In the genomic region with DNA sequence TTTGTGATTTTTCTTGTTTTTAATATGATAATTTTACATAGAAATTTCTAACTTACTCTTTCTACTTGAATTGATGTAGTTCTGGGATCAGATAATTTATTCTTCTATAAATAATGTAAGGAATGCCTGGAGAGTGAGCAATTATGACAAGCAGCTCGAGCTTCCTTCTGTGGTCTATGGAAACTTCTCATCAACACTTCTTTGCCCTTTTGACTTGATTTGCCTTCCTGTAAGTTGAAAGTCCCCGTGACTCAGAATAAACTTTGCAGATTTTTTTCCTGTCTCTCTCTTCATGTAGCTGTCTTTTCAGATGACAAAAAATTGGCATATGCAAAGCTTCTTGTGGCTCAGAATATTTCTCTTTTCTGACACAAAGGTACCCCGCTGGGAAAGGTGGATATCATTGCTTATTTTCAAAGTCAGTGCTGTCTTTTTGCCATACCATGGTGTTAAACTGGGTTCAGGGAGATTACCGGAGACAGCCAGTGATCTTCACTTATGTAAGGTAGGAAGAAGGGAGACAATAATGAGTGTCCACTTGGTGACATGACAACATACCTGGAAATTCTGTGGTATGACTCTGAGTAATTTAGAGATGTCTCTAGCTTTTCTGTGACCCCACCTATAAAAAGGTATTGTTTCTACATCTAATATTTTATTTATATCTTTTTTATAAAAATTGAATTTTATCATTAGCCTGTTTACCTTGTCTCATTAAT, we compare ENCODE assay signal across 3 cellular contexts.
A peak's percentile ranks its signal among the peaks of the same experiment; 100 is the strongest.
TF ChIP-seq lines count a peak whose summit lies in the region.

No MANE protein-coding gene starts in this region.

TF ChIP-seq in GM23338, 12 proteins besides CTCF, POLR2A, EP300 and RAD21:
- no peak for TF ChIP-seq STAT1 (IDR thresholded peaks at IDR 0.05; ENCODE audit: unreplicated experiment)
- no peak for TF ChIP-seq CREB1 (CRISPR knock-in tag; IDR thresholded peaks at IDR 0.05; ENCODE audit: low read depth)
- TF ChIP-seq POLR2AphosphoS5 (IDR thresholded peaks at IDR 0.05; ENCODE audit: low read depth), result no peak

TF ChIP-seq in GM12878, 131 proteins besides CTCF, POLR2A, EP300 and RAD21:
- TF ChIP-seq PKNOX1 (IDR thresholded peaks at IDR 0.05), result no peak
- peak; percentile 18; the same call in 1 of the 2 replicates for TF ChIP-seq RUNX3 (IDR thresholded peaks at IDR 0.05; ENCODE audit: low read length)
- TF ChIP-seq IRF5 (IDR thresholded peaks at IDR 0.05; ENCODE audit: borderline replicate concordance), result no peak
TF ChIP-seq in GM12878: peak in this region for 1.

TF ChIP-seq in neural cell, 6 proteins besides CTCF, POLR2A, EP300 and RAD21:
- peak; percentile 31 for TF ChIP-seq POLR2AphosphoS5 (IDR thresholded peaks at IDR 0.05)
- TF ChIP-seq, protein P1, sequence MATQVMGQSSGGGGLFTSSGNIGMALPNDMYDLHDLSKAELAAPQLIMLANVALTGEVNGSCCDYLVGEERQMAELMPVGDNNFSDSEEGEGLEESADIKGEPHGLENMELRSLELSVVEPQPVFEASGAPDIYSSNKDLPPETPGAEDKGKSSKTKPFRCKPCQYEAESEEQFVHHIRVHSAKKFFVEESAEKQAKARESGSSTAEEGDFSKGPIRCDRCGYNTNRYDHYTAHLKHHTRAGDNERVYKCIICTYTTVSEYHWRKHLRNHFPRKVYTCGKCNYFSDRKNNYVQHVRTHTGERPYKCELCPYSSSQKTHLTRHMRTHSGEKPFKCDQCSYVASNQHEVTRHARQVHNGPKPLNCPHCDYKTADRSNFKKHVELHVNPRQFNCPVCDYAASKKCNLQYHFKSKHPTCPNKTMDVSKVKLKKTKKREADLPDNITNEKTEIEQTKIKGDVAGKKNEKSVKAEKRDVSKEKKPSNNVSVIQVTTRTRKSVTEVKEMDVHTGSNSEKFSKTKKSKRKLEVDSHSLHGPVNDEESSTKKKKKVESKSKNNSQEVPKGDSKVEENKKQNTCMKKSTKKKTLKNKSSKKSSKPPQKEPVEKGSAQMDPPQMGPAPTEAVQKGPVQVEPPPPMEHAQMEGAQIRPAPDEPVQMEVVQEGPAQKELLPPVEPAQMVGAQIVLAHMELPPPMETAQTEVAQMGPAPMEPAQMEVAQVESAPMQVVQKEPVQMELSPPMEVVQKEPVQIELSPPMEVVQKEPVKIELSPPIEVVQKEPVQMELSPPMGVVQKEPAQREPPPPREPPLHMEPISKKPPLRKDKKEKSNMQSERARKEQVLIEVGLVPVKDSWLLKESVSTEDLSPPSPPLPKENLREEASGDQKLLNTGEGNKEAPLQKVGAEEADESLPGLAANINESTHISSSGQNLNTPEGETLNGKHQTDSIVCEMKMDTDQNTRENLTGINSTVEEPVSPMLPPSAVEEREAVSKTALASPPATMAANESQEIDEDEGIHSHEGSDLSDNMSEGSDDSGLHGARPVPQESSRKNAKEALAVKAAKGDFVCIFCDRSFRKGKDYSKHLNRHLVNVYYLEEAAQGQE (IDR thresholded peaks at IDR 0.05; ENCODE audit: borderline replicate concordance), result no peak
- no peak for TF ChIP-seq SMC3 (conservative IDR thresholded peaks at IDR 0.05; ENCODE audit: poor library complexity)
- TF ChIP-seq EZH2 (IDR thresholded peaks at IDR 0.05; ENCODE audit: borderline replicate concordance, insufficient read depth, low read length, poor library complexity, severe bottlenecking), result no peak
- no peak for TF ChIP-seq TAF1 (IDR thresholded peaks at IDR 0.05; ENCODE audit: low read depth)
